In genomic region chr6:1849686-1850580, GRCh38 we compare ENCODE assay signal across 19 cellular contexts.
DNase-seq lines count a peak whose midpoint lies in the region.
"Had no signal": no experiment of that assay in that cellular context is flagged by ENCODE, and none has a peak within 500 bp of the region (broad histone marks: within the 10 kb centered on the region; RNA-seq: fewer than 3 reads in every experiment).

No MANE protein-coding gene starts in this region.

- DNase-seq in NCI-H2171 treated with DMSO at 0.1 percent for 48 hours (lab: John Stamatoyannopoulos, UW): peak; percentile 63
- no peak for DNase-seq in NCI-H2171 (lab: John Stamatoyannopoulos, UW)
- DNase-seq in NOMO-1 treated with dmso at 0.1 percent for 144 hours (lab: John Stamatoyannopoulos, UW; ENCODE audit: unreplicated experiment): peak; percentile 70
- DNase-seq in astrocyte of the hippocampus (ENCODE audit: low read depth, low spot score): peak; percentile 3
- peak; percentile 15 for DNase-seq in renal cortical epithelial cell (ENCODE audit: low read depth)
- DNase-seq in SK-N-DZ (ENCODE audit: low spot score): no peak
- no peak for DNase-seq in NCI-H1417 (lab: John Stamatoyannopoulos, UW)
- DNase-seq in activated naive CD4-positive, alpha-beta T cell (lab: John Stamatoyannopoulos, UW): no peak
- DNase-seq: 8988T; activated CD4-positive, alpha-beta T cell treated with anti-CD3 and anti-CD28 coated beads for 36 hours; activated CD8-positive, alpha-beta memory T cell treated with anti-CD3 and anti-CD28 coated beads, Interleukin-2, amount 10 ng/mL, durations not matched to agents 7 days and 5 days; IMR-90; kidney glomerular epithelial cell; MM.1S; naive thymus-derived CD4-positive, alpha-beta T cell; NCI-H2081 treated with DMSO at 0.1 percent for 48 hours; ovary; right lobe of liver; SW 1271 had no signal

Comparison
In these comparisons a context has a peak if more than half of its experiments do, and no peak if none do; other contexts are left out.
1. DNase-seq: peak in NCI-H2171 treated with DMSO at 0.1 percent for 48 hours (single experiment), NOMO-1 treated with dmso at 0.1 percent for 144 hours (single experiment), astrocyte of the hippocampus (single experiment) and renal cortical epithelial cell (single experiment); none in NCI-H2171 (single experiment), SK-N-DZ (single experiment), NCI-H1417 (0 of 3) and activated naive CD4-positive, alpha-beta T cell (0 of 4).